In the genomic region with DNA sequence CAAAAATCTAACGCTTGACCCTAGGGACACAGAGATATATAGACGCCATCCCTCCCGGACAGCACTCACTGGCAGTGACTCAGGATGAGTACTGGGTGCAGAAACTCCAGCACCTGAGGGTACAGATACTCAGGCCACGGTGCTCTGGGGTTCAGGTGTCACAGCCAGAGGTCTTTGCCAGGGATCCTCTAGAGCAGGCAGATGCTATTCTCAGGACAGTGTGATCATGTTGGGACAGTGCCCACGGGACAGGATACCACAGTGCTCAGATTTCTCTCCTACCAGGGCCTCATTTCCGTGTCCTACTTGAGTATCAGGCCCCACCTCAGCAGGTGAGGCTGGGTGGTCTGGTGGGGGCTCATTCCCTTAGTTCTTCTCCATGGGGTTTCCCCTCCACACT, we compare ENCODE assay signal across 20 cellular contexts.
"Had no signal": no experiment of that assay in that cellular context is flagged by ENCODE, and none has a peak within 500 bp of the region (broad histone marks: within the 10 kb centered on the region; RNA-seq: fewer than 3 reads in every experiment).

No MANE protein-coding gene starts in this region.

- H3K27ac ChIP-seq: cardiac muscle cell, coronary artery, hepatocyte, transverse colon had no signal

- H3K4me3 ChIP-seq: cardiac muscle cell, coronary artery, dorsolateral prefrontal cortex, gastroesophageal sphincter, hepatocyte, lung, mucosa of descending colon, sigmoid colon, smooth muscle cell, testis, transverse colon had no signal

- H3K9me3 ChIP-seq: gastroesophageal sphincter, mucosa of descending colon, sigmoid colon, testis, transverse colon had no signal

- H3K4me1 ChIP-seq: transverse colon had no signal

- ATAC-seq: activated CD8-positive, alpha-beta memory T cell treated with anti-CD3 and anti-CD28 coated beads, Interleukin-2, amount 10 ng/mL, durations not matched to agents 7 days and 5 days; activated CD8-positive, alpha-beta T cell treated with anti-CD3 and anti-CD28 coated beads, Interleukin-2, amount 10 ng/mL, durations not matched to agents 7 days and 5 days; activated naive CD8-positive, alpha-beta T cell treated with anti-CD3 and anti-CD28 coated beads, Interleukin-2, amount 50 U/mL, for 24 hours; gastroesophageal sphincter; stimulated activated naive B cell treated with anti-CD40 and anti-IgM and Interleukin-4, amounts not matched to agents 10 μg/mL and 1 μg/mL and 100 μg/mL, for 72 hours had no signal

- DNase-seq: activated B cell treated with CpG ODN at 0.5 μM for 24 hours; activated CD8-positive, alpha-beta memory T cell treated with anti-CD3 and anti-CD28 coated beads, Interleukin-2, amount 10 ng/mL, durations not matched to agents 7 days and 5 days; activated CD8-positive, alpha-beta T cell treated with anti-CD3 and anti-CD28 coated beads, Interleukin-2, amount 10 ng/mL, durations not matched to agents 7 days and 5 days; activated naive CD8-positive, alpha-beta T cell treated with anti-CD3 and anti-CD28 coated beads, Interleukin-2, amount 50 U/mL, for 24 hours; activated T-cell treated with anti-CD3 and anti-CD28 coated beads, Interleukin-2, amount 50 U/mL, for 48 hours; dorsolateral prefrontal cortex; effector memory CD4-positive, alpha-beta T cell; mucosa of descending colon; retina; sigmoid colon; stimulated activated CD4-positive, alpha-beta T cell treated with anti-CD3 and anti-CD28 coated beads, Interleukin-2, amount 100 ng/mL, for 24 hours; stimulated activated naive B cell treated with anti-CD40 and anti-IgM and Interleukin-4, amounts not matched to agents 10 μg/mL and 1 μg/mL and 100 μg/mL, for 72 hours; testis; transverse colon had no signal

- H3K36me3 ChIP-seq: cardiac muscle cell, gastroesophageal sphincter, sigmoid colon, transverse colon had no signal

- H3K27me3 ChIP-seq: cardiac muscle cell, dorsolateral prefrontal cortex, gastroesophageal sphincter, hepatocyte, sigmoid colon, testis, transverse colon had no signal
